In genomic region chr2:233098615-233099014, GRCh38 we compare ENCODE assay signal across 1 cellular context.
TF ChIP-seq lines count a peak whose summit lies in the region.

No MANE protein-coding gene starts in this region.

TF ChIP-seq in H1, 55 proteins besides CTCF, POLR2A, EP300 and RAD21:
- TF ChIP-seq EZH2 (IDR thresholded peaks at IDR 0.05; ENCODE audit: low read depth, low read length, severe bottlenecking), result no peak
- no peak for TF ChIP-seq HDAC2 (IDR thresholded peaks at IDR 0.05; ENCODE audit: borderline replicate concordance in 1 of 2, low read depth in 2 of 2, low read length in 2 of 2)
